9 cellular contexts compared by ENCODE assay signal in genomic region chr20:32823078-32823477, GRCh38. TPM values are rescaled to one million over a fixed set of nuclear protein-coding genes. Genes with fewer than 3 reads are reported as not detected.
DNase-seq lines count a peak whose midpoint lies in the region; ATAC-seq and TF ChIP-seq lines count a peak whose summit lies in the region.
"Had no signal": no experiment of that assay in that cellular context is flagged by ENCODE, and none has a peak within 500 bp of the region (broad histone marks: within the 10 kb centered on the region; RNA-seq: fewer than 3 reads in every experiment).

No MANE protein-coding gene starts in this region.

- peak overlapping the region; percentile 4 for H3K4me3 ChIP-seq in retinal pigment epithelial cell (ENCODE audit: low read length)
- H3K4me3 ChIP-seq: tibial artery had no signal

- DNase-seq in EL (peak; percentile 86), RKO (ENCODE audit: low spot score) (peak; percentile 71), dedifferentiated amniotic fluid mesenchymal stem cell (ENCODE audit: extremely low spot score) (peak; percentile 67), retinal pigment epithelial cell (ENCODE audit: low read depth) (peak; percentile 58), NCI-H748 (lab: John Stamatoyannopoulos, UW; ENCODE audit: unreplicated experiment) (no peak), medulla oblongata (ENCODE audit: extremely low spot score) (no peak), mesenteric fat pad (ENCODE audit: low spot score) (no peak)

- ATAC-seq in GM19397 (IDR thresholded peaks at IDR 0.05; ENCODE audit: unreplicated experiment), result no peak

- peak; percentile 41 for TF ChIP-seq CTCF in retinal pigment epithelial cell (conservative IDR thresholded peaks at IDR 0.05; ENCODE audit: low read depth, low read length)

RNA-seq across cellular contexts. Expression of gene MAPRE1, which starts 3.3 kb away (rescaled TPM):
- 107 TPM for total RNA-seq in mesenteric fat pad

RNA-seq across cellular contexts. Expression of gene EFCAB8, which starts 35.6 kb away (rescaled TPM):
- 0.39 TPM for total RNA-seq in mesenteric fat pad

Comparison
In these comparisons a context has a peak if more than half of its experiments do, and no peak if none do; other contexts are left out.
1. DNase-seq: peak in EL (single experiment), RKO (single experiment), dedifferentiated amniotic fluid mesenchymal stem cell (single experiment) and retinal pigment epithelial cell (single experiment); none in NCI-H748 (single experiment), medulla oblongata (single experiment) and mesenteric fat pad (single experiment).